Comparison of ENCODE assay signal across 13 cellular contexts in genomic region chr15:26970712-26971210, GRCh38. TPM values are rescaled to one million over a fixed set of nuclear protein-coding genes. Genes with fewer than 3 reads are reported as not detected.
DNase-seq lines count a peak whose midpoint lies in the region; ATAC-seq and TF ChIP-seq lines count a peak whose summit lies in the region.
"Had no signal": no experiment of that assay in that cellular context is flagged by ENCODE, and none has a peak within 500 bp of the region (broad histone marks: within the 10 kb centered on the region; RNA-seq: fewer than 3 reads in every experiment).

GABRG3 (plus strand) TSS chr15:26971181.

- TF ChIP-seq POLR2A in spleen (IDR thresholded peaks at IDR 0.05), result no peak

- H3K36me3 ChIP-seq in SJCRH30, result no peaks in the 10 kb centered on the region
- H3K36me3 ChIP-seq in iPS DF 6.9 (ENCODE audit: control insufficient read depth, insufficient read depth, low read length), result no peaks in the 10 kb centered on the region
- no peaks in the 10 kb centered on the region for H3K36me3 ChIP-seq in spleen
- H3K36me3 ChIP-seq: SJSA1 had no signal

- peak within 1 kb of the TSS; percentile 67 for H3K4me3 ChIP-seq in SJCRH30
- peak within 1 kb of the TSS; percentile 64 for H3K4me3 ChIP-seq in iPS DF 6.9 (ENCODE audit: low read length)
- H3K4me3 ChIP-seq in spleen, result peak within 1 kb of the TSS; percentile 4 to 63 (median 26)
- H3K4me3 ChIP-seq: SJSA1 had no signal

- H3K27me3 ChIP-seq in SJCRH30 (no peaks in the 10 kb centered on the region), iPS DF 6.9 (ENCODE audit: control insufficient read depth, insufficient read depth, low read length) (peaks cover 36% of the 10 kb centered on the region), spleen (replicated peaks in 1 of 7) (peaks cover 0 to 73% (median 18%) of the 10 kb centered on the region in 7 donors)
- H3K27me3 ChIP-seq: SJSA1 had no signal

- WGBS in iPS DF 6.9 (ENCODE audit: insufficient coverage, insufficient read length), result no CpG with 5 or more reads among the region's 33 CpGs
- 3 to 15% (median 6%) methylated on average over 20 to 33 of the region's 33 CpGs for WGBS in spleen, 5 donors

- no peaks in the 10 kb centered on the region for H3K4me1 ChIP-seq in SJCRH30
- no peaks in the 10 kb centered on the region for H3K4me1 ChIP-seq in iPS DF 6.9 (ENCODE audit: control insufficient read depth, insufficient read depth, low read length)
- H3K4me1 ChIP-seq in spleen, result peaks cover 0 to 5% (median 0%) of the 10 kb centered on the region in 6 donors
- H3K4me1 ChIP-seq: SJSA1 had no signal

- intact Hi-C loops in spleen (cut with DNase I; ENCODE audit: low total_unique reads), result no loop called here

- DNase-seq in NCI-H1417 (lab: John Stamatoyannopoulos, UW) (peak; percentile 17 to 73 (median 69)), NCI-H1417 treated with DMSO at 0.1 percent for 48 hours (lab: John Stamatoyannopoulos, UW) (no peak), SJCRH30 (peak; percentile 75 to 76), iPS DF 6.9 (ENCODE audit: low read depth, low spot score) (no peak), spleen (no peak), SHP77 (lab: John Stamatoyannopoulos, UW) (no peak), NCI-H226 (no peak)
- DNase-seq: activated CD4-positive, alpha-beta memory T cell treated with anti-CD3 and anti-CD28 coated beads, Interleukin-2, amount 10 ng/mL, durations not matched to agents 7 days and 5 days; GDM1 had no signal

- H3K9me3 ChIP-seq in SJCRH30 (replicated peaks), result no peaks in the 10 kb centered on the region
- H3K9me3 ChIP-seq in iPS DF 6.9 (ENCODE audit: control insufficient read depth, insufficient read depth, low read length), result no peaks in the 10 kb centered on the region
- peaks cover 0 to 13% (median 0%) of the 10 kb centered on the region in 8 donors for H3K9me3 ChIP-seq in spleen
- H3K9me3 ChIP-seq: SJSA1 had no signal

- ATAC-seq in GM21447 (IDR thresholded peaks at IDR 0.05; ENCODE audit: unreplicated experiment), result no peak

- peak within 1 kb of the TSS; percentile 64; the same call in 1 of the 2 replicates for H3K27ac ChIP-seq in SJCRH30
- H3K27ac ChIP-seq in iPS DF 6.9 (ENCODE audit: low read length), result no peak within 1 kb of the TSS
- peak within 1 kb of the TSS in 2 of 8 donors; percentile 36 to 51 for H3K27ac ChIP-seq in spleen
- H3K27ac ChIP-seq: SJSA1 had no signal

- TF ChIP-seq CTCF in spleen (IDR thresholded peaks at IDR 0.05 in 8 of 11, conservative IDR thresholded peaks at IDR 0.05 in 3 of 11), result no peak

RNA-seq across cellular contexts. Expression of gene GABRG3, which starts in this region (rescaled TPM):
- 4.5 and 5.1 TPM in 2 replicates for total RNA-seq in SJCRH30 (2014; rRNA removed; shearing (Covaris generic))
- total RNA-seq in spleen, result 10 to 100 TPM in 1 of 7 donors, 1 to 10 TPM in 5, under 1 TPM in 1; 0.56 to 19.6 (median 1.9) TPM
- under 1 TPM; 0.14 to 0.22 (median 0.17) TPM for polyA plus RNA-seq in spleen
- total RNA-seq: activated CD4-positive, alpha-beta memory T cell treated with anti-CD3 and anti-CD28 coated beads, Interleukin-2, amount 10 ng/mL, durations not matched to agents 7 days and 5 days; endothelial cell of umbilical vein; pulmonary artery endothelial cell; SJSA1 had no signal
- polyA plus RNA-seq: endothelial cell of umbilical vein had no signal

Comparison
In these comparisons a context has a peak if more than half of its experiments do, and no peak if none do; other contexts are left out.
1. DNase-seq: peak in NCI-H1417 (3 of 3) and SJCRH30 (2 of 2); none in NCI-H1417 treated with DMSO at 0.1 percent for 48 hours (single experiment), iPS DF 6.9 (single experiment), spleen (single experiment), SHP77 (0 of 2) and NCI-H226 (single experiment).
2. Peak in every context shown above with its lines, with median percentiles within 50 percentile points of each other: H3K4me3 ChIP-seq.